In the genomic region with DNA sequence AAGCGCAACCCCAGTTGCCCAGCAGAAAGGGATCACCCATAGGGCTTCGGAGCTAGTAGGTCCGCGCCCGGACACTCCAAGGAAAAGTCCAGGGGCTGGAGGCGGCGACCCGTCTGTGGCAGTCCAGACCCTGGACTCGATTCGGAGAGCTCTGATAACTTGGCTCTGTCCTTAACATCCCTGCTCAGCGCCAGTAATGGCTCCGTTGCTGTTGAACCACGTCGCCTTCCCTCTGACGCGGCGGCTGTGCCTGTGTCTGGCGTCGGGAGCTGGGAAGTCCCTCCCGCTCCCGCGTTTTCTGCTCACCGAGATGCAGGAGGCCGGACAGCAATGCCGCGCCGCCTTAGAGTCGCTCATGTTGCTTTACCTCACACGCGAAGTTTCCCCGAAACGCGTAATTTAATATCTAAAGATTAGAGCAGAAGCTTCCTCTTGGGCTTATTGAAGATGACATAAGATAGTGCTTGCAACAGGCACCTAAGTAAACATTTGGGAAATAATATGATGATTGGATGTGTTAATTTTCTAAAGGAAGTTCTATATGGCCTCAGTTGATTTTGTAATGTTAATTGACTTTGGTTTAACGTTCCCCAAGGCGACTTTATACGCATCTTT, we compare ENCODE assay signal across 8 cellular contexts. TPM values are rescaled to one million over a fixed set of nuclear protein-coding genes. Genes with fewer than 3 reads are reported as not detected.
DNase-seq lines count a peak whose midpoint lies in the region; ATAC-seq and TF ChIP-seq lines count a peak whose summit lies in the region.

No MANE protein-coding gene starts in this region.

- peak; percentile 74 for DNase-seq in GM06990 (ENCODE audit: extremely low read depth, insufficient read length)
- peak; percentile 64 for DNase-seq in NCI-H1092 (lab: John Stamatoyannopoulos, UW)
- DNase-seq in SW 1271 (lab: John Stamatoyannopoulos, UW) = peak; percentile 52 to 76
- peak; percentile 50 to 93 for DNase-seq in ascending aorta (ENCODE audit: low spot score in 2 of 2)
- DNase-seq in right cardiac atrium = peak; percentile 88 to 94 (median 94)
- peak; percentile 63 for DNase-seq in prostate gland (ENCODE audit: low spot score)
- peak; percentile 74 to 78 for DNase-seq in uterus

- no peaks in the 10 kb centered on the region for H3K9me3 ChIP-seq in ascending aorta
- H3K9me3 ChIP-seq in right cardiac atrium (ENCODE audit: control insufficient read depth, low read length) = no peaks in the 10 kb centered on the region
- no peaks in the 10 kb centered on the region for H3K9me3 ChIP-seq in prostate gland
- no peaks in the 10 kb centered on the region for H3K9me3 ChIP-seq in uterus

- ATAC-seq in HG02623 (IDR thresholded peaks at IDR 0.05; ENCODE audit: unreplicated experiment) (peak; percentile 2), right cardiac atrium (peak; percentile 65 to 66)

- TF ChIP-seq CTCF in GM06990 (IDR thresholded peaks at IDR 0.05; ENCODE audit: insufficient read depth, low read length, poor library complexity, severe bottlenecking) (no peak), ascending aorta (IDR thresholded peaks at IDR 0.05) (no peak), prostate gland (IDR thresholded peaks at IDR 0.05) (no peak), uterus (IDR thresholded peaks at IDR 0.05) (no peak)

- peak overlapping the region; percentile 64 for H3K4me3 ChIP-seq in GM06990 (replicated peaks; ENCODE audit: low read depth, low read length)
- H3K4me3 ChIP-seq in ascending aorta = peak overlapping the region; percentile 99 to 100
- H3K4me3 ChIP-seq in right cardiac atrium (ENCODE audit: low read length) = peak overlapping the region; percentile 100
- peak overlapping the region; percentile 80 to 90 for H3K4me3 ChIP-seq in prostate gland
- peak overlapping the region; percentile 33 to 99 for H3K4me3 ChIP-seq in uterus

- no peaks in the 10 kb centered on the region; the same call in 1 of the 2 replicates for H3K36me3 ChIP-seq in GM06990 (ENCODE audit: control insufficient read depth, insufficient read depth, low read length)
- H3K36me3 ChIP-seq in ascending aorta = peaks cover 0 to 2% of the 10 kb centered on the region in 2 donors
- no peaks in the 10 kb centered on the region for H3K36me3 ChIP-seq in prostate gland
- H3K36me3 ChIP-seq in uterus = no peaks in the 10 kb centered on the region

- WGBS in right cardiac atrium = 3% methylated on average over 36 of the region's 36 CpGs
- WGBS in prostate gland = 3% methylated on average over 36 of the region's 36 CpGs

- H3K27me3 ChIP-seq in GM06990 (replicated peaks; ENCODE audit: control insufficient read depth, insufficient read depth, low read length) = no peaks in the 10 kb centered on the region; the same call in 1 of the 2 replicates
- H3K27me3 ChIP-seq in ascending aorta = no peaks in the 10 kb centered on the region
- no peaks in the 10 kb centered on the region for H3K27me3 ChIP-seq in right cardiac atrium (ENCODE audit: control insufficient read depth, insufficient read depth)
- no peaks in the 10 kb centered on the region for H3K27me3 ChIP-seq in prostate gland (replicated peaks; ENCODE audit: insufficient read depth)
- no peaks in the 10 kb centered on the region for H3K27me3 ChIP-seq in uterus

- peak overlapping the region; percentile 96 to 99 for H3K27ac ChIP-seq in ascending aorta
- H3K27ac ChIP-seq in right cardiac atrium (ENCODE audit: low read length) = peak overlapping the region; percentile 95
- peak overlapping the region; percentile 80 to 96 for H3K27ac ChIP-seq in prostate gland
- H3K27ac ChIP-seq in uterus = peak overlapping the region; percentile 97 to 100

- no peak for TF ChIP-seq POLR2A in prostate gland (IDR thresholded peaks at IDR 0.05)
- TF ChIP-seq POLR2A in uterus (IDR thresholded peaks at IDR 0.05) = no peak

- intact Hi-C loops in ascending aorta (cut with DNase I) = loop anchor here (1.0 to 10.0 kb wide), 3 partner anchors 60 to 1672 kb away; partner anchors contain the start of gene DLGAP1
- intact Hi-C loops in right cardiac atrium (cut with DNase I) = loop anchor here in 3 of 4 donors (10.0 kb wide), 2 partner anchors 62 to 248 kb away; partner anchors contain the start of gene EPB41L3 (in 1 of the 3)
- intact Hi-C loops in prostate gland (cut with DNase I) = loop anchor here (2.0 to 10.0 kb wide), 2 partner anchors 60 to 1118 kb away; partner anchors contain the start of gene L3MBTL4
- intact Hi-C loops in uterus (cut with DNase I; ENCODE audit: low total_unique reads) = no loop called here

- H3K4me1 ChIP-seq in ascending aorta = peaks cover 0 to 14% of the 10 kb centered on the region in 2 donors
- H3K4me1 ChIP-seq in right cardiac atrium (ENCODE audit: control insufficient read depth, insufficient read depth, low read length) = peaks cover 2% of the 10 kb centered on the region
- H3K4me1 ChIP-seq in prostate gland (replicated peaks) = no peaks in the 10 kb centered on the region
- no peaks in the 10 kb centered on the region for H3K4me1 ChIP-seq in uterus

RNA-seq across cellular contexts. Expression of gene ZBTB14, which starts 1.3 kb away (rescaled TPM):
- total RNA-seq in ascending aorta = 13.3 TPM
- 10 to 100 TPM in 1 of 4 donors, 1 to 10 TPM in 3; 8.2 to 10.2 (median 9.6) TPM for total RNA-seq in right cardiac atrium
- polyA plus RNA-seq in right cardiac atrium = 3.3 TPM
- 10 to 100 TPM; 12.7 to 14.8 TPM for total RNA-seq in prostate gland
- 10 to 100 TPM in 3 of 4 donors, 1 to 10 TPM in 1; 2.3 to 28.1 (median 20.9) TPM for total RNA-seq in uterus

Comparison
In these comparisons a context has a peak if more than half of its experiments do, and no peak if none do; other contexts are left out.
1. Peak in every context shown above with its lines: DNase-seq, ATAC-seq, H3K4me3 ChIP-seq and H3K27ac ChIP-seq.